ENCODE assay signal across 8 cellular contexts in the genomic region with DNA sequence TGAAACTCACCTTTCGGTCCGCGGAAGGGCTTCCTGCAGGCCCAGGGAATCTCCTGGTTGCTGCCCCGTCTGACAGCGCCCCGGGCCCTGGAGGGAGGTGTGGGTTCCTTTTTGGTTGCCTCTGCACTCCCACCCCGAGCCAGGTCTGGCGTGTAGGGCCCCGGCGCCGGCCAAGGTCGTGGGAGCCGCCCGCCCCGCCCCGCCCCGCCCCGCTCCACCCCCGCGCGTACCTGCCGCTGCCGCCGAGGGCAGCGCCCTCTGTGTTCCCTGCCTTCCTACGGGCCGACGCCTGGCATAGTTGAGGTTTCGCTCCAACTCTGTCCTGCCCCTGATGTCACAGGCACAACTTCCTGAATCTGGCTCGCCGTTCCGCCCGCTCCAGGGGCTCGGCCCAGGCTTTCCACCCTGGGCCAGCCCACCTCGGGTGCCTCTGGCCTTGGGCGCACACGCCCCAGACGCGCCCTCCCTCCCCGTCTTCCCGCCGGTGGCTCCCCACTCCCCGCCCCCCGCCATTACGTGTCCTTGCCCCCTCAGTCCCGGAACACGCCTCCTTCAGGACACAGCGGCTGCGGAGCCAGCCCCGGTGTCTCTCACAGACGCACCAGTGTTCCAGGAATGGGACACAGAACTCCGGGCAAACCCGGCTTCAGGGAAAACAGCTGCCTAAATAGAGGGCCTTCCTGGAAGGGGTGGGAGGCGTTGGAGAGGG. TPM values are rescaled to one million over a fixed set of nuclear protein-coding genes. Genes with fewer than 3 reads are reported as not detected.
DNase-seq lines count a peak whose midpoint lies in the region; ATAC-seq and TF ChIP-seq lines count a peak whose summit lies in the region.

Gene KIAA0040 (minus strand): TSS at position 147 of the 709 bp plus-strand sequence. CDS start 31,763 bp downstream, outside the sequence.

- DNase-seq in NCI-H2029 (lab: John Stamatoyannopoulos, UW) (peak; percentile 11), NCI-H2029 treated with DMSO at 0.1 percent for 48 hours (lab: John Stamatoyannopoulos, UW) (no peak), NCI-H510A treated with DMSO at 0.1 percent for 48 hours (lab: John Stamatoyannopoulos, UW) (peak; percentile 91), mesothelial cell of epicardium (ENCODE audit: low spot score in 2 of 2, unreplicated experiment in 2 of 2) (peak; percentile 32 to 56)
- peak; percentile 29 to 32 for DNase-seq in activated CD4-positive, alpha-beta T cell treated with anti-CD3 and anti-CD28 coated beads, Interleukin-2, amount 50 U/mL, for 24 hours (ENCODE audit: low read depth in 1 of 2, low spot score in 1 of 2)
- peak; percentile 63 for DNase-seq in effector CD8-positive, alpha-beta T cell (lab: John Stamatoyannopoulos, UW)
- peak; percentile 8 to 57 for DNase-seq in stimulated activated CD8-positive, alpha-beta memory T cell treated with anti-CD3 and anti-CD28 coated beads, Interleukin-4, amount 100 ng/mL, for 4 hours (ENCODE audit: low read depth in 2 of 2, low spot score in 1 of 2)

- peak within 1 kb of the TSS; percentile 83 for H3K27ac Mint-ChIP-seq in mesothelial cell of epicardium

- H3K4me3 Mint-ChIP-seq in mesothelial cell of epicardium: peak within 1 kb of the TSS; percentile 80

- peaks cover 33% of the 10 kb centered on the region for H3K27me3 Mint-ChIP-seq in mesothelial cell of epicardium (ENCODE audit: low read depth)

- no peak for TF ChIP-seq CTCF in mesothelial cell of epicardium (IDR thresholded peaks at IDR 0.05; ENCODE audit: unreplicated experiment)

- no peaks in the 10 kb centered on the region for H3K9me3 Mint-ChIP-seq in mesothelial cell of epicardium

- peaks cover 15% of the 10 kb centered on the region for H3K4me1 Mint-ChIP-seq in mesothelial cell of epicardium

- ATAC-seq in HG02884 (IDR thresholded peaks at IDR 0.05; ENCODE audit: unreplicated experiment): peak; percentile 31

- H3K36me3 Mint-ChIP-seq in mesothelial cell of epicardium: no peaks in the 10 kb centered on the region

RNA-seq across cellular contexts. Expression of gene KIAA0040, which starts in this region (rescaled TPM):
- 3.4 to 3.8 TPM (median 3.7 TPM) in 3 replicates for total RNA-seq in mesothelial cell of epicardium
